17 cellular contexts compared by ENCODE assay signal in genomic region chr2:147198651-147199171, GRCh38.
DNase-seq lines count a peak whose midpoint lies in the region; ATAC-seq and TF ChIP-seq lines count a peak whose summit lies in the region.
"Had no signal": no experiment of that assay in that cellular context is flagged by ENCODE, and none has a peak within 500 bp of the region (broad histone marks: within the 10 kb centered on the region; RNA-seq: fewer than 3 reads in every experiment).

No MANE protein-coding gene starts in this region.

- ATAC-seq in HG02798 (IDR thresholded peaks at IDR 0.05; ENCODE audit: poor library complexity, unreplicated experiment) = peak; percentile 37
- no peak for ATAC-seq in GM21717 (IDR thresholded peaks at IDR 0.05; ENCODE audit: unreplicated experiment)
- ATAC-seq: body of pancreas, HCT116 had no signal

- no peaks in the 10 kb centered on the region for H3K27me3 ChIP-seq in OCI-LY3 (ENCODE audit: low read depth, low read length)
- H3K27me3 ChIP-seq: body of pancreas had no signal

- H3K9me3 ChIP-seq in OCI-LY3 (ENCODE audit: insufficient read depth, low read length) = no peaks in the 10 kb centered on the region
- H3K9me3 ChIP-seq: body of pancreas had no signal

- TF ChIP-seq CTCF in AG10803 (conservative IDR thresholded peaks at IDR 0.05; ENCODE audit: low read length) (no peak), OCI-LY3 (IDR thresholded peaks at IDR 0.05; ENCODE audit: low read depth, low read length) (no peak)

- no peaks in the 10 kb centered on the region for H3K36me3 ChIP-seq in OCI-LY3 (replicated peaks; ENCODE audit: low read depth, low read length)

- H3K79me2 ChIP-seq in OCI-LY3 (ENCODE audit: low read length) = no peaks in the 10 kb centered on the region

- peaks cover 12% of the 10 kb centered on the region for H3K4me1 ChIP-seq in OCI-LY3 (ENCODE audit: low read length)
- H3K4me1 ChIP-seq: body of pancreas had no signal

- peak; percentile 49 for DNase-seq in AG10803 (ENCODE audit: low read depth)
- peak; percentile 39 for DNase-seq in middle frontal gyrus (ENCODE audit: extremely low spot score, low spot score)
- DNase-seq in NCI-H2029 (lab: John Stamatoyannopoulos, UW) = no peak
- DNase-seq in activated effector memory CD4-positive, alpha-beta T cell treated with anti-CD3 and anti-CD28 coated beads, Interleukin-2, amount 50 U/mL, for 16 hours = no peak
- DNase-seq in H4 (ENCODE audit: low spot score) = no peak
- DNase-seq: activated CD4-positive, alpha-beta T cell treated with anti-CD3 and anti-CD28 coated beads, Interleukin-2, amount 50 U/mL, for 48 hours; activated effector memory CD4-positive, alpha-beta T cell treated with Interleukin-2 at 50 U/mL for 16 hours; body of pancreas; DND-41; effector CD8-positive, alpha-beta T cell; NCI-H82; SHP77; T-helper 9 cell had no signal

- H3K4me3 ChIP-seq in AG10803 (ENCODE audit: low read length) (no peak overlapping the region), OCI-LY3 (ENCODE audit: low read length) (no peak overlapping the region; the same call in 1 of the 2 replicates)
- H3K4me3 ChIP-seq: body of pancreas had no signal

- H3K9ac ChIP-seq in OCI-LY3 (ENCODE audit: low read length) = no peak overlapping the region

- peak overlapping the region; percentile 26 for H3K4me2 ChIP-seq in OCI-LY3 (ENCODE audit: low read length)

- no peaks in the 10 kb centered on the region for H4K20me1 ChIP-seq in OCI-LY3 (ENCODE audit: insufficient read depth, low read length)

- H3K27ac ChIP-seq in OCI-LY3 (ENCODE audit: low read length) = no peak overlapping the region
- H3K27ac ChIP-seq: body of pancreas had no signal

- peak overlapping the region; percentile 71 for H2AFZ ChIP-seq in OCI-LY3 (ENCODE audit: low read depth, low read length)

Comparison
In these comparisons a context has a peak if more than half of its experiments do, and no peak if none do; other contexts are left out.
1. DNase-seq: peak in AG10803 (single experiment) and middle frontal gyrus (single experiment); none in NCI-H2029 (single experiment), activated effector memory CD4-positive, alpha-beta T cell treated with anti-CD3 and anti-CD28 coated beads, Interleukin-2, amount 50 U/mL, for 16 hours (single experiment) and H4 (single experiment).